Comparison of ENCODE assay signal across 23 cellular contexts in the genomic region with DNA sequence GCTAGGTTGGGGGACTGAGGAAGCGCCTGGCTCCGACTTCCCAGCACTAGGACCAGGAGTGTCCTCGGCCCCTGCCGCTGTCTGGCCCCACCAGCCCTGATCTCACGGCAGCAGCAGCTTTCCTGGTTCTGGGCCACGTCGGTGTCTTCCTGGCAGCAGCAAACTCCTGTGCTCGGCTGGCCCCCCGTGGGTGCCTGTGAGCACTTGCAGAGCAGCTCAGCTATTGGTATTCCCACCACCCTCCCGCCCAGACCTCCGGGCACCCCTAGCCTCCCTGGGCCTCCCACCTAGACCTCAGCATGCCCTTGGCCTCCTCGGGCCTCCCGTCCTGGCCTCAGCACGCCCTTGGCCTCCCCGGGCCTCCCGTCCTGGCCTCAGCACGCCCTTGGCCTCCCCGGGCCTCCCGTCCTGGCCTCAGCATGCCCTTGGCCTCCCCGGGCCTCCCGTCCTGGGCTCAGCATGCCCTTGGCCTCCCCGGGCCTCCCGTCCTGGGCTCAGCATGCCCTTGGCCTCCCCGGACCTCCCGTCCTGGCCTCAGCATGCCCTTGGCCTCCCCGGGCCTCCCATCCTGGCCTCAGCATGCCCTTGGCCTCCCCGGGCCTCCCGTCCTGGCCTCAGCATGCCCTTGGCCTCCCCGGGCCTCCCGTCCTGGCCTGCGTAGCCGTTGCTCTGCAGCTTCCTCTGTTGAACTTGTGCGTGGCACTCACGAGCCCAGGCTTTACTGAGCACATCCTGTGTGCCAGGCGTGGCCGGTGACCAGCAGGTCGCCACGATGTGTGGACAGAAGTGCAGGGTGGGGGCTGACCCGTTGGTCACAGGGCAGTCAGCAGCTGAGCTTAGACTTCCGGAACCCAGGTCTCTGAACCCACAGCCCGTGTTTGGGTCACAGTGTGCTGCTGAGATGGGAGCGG.
"Had no signal": no experiment of that assay in that cellular context is flagged by ENCODE, and none has a peak within 500 bp of the region (broad histone marks: within the 10 kb centered on the region; RNA-seq: fewer than 3 reads in every experiment).

No MANE protein-coding gene starts in this region.

- H3K9me3 Mint-ChIP-seq: activated CD4-positive, alpha-beta memory T cell treated with anti-CD3 and anti-CD28 coated beads, Interleukin-2, amount 10 ng/mL, durations not matched to agents 7 days and 5 days; activated naive CD4-positive, alpha-beta T cell treated with anti-CD3 and anti-CD28 coated beads for 36 hours had no signal

- H3K4me3 ChIP-seq: body of pancreas, ovary, right lobe of liver, skin epidermis, stomach, suprapubic skin, tibial nerve, vagina had no signal

- H3K27me3 ChIP-seq: body of pancreas, ovary, right lobe of liver, vagina had no signal

- H3K36me3 Mint-ChIP-seq: naive thymus-derived CD8-positive, alpha-beta T cell had no signal

- H3K27ac ChIP-seq: body of pancreas, ovary, right lobe of liver, skin epidermis, stomach, suprapubic skin, tibial nerve, vagina, VCaP had no signal

- H3K27ac Mint-ChIP-seq: activated CD4-positive, alpha-beta memory T cell treated with anti-CD3 and anti-CD28 coated beads, Interleukin-2, amount 10 ng/mL, durations not matched to agents 7 days and 5 days; activated CD4-positive, alpha-beta T cell treated with anti-CD3 and anti-CD28 coated beads, Interleukin-2, amount 10 ng/mL, durations not matched to agents 24 days and 14 days; activated naive CD4-positive, alpha-beta T cell treated with anti-CD3 and anti-CD28 coated beads for 36 hours; activated T-cell treated with anti-CD3 and anti-CD28 coated beads, Interleukin-2, amount 50 U/mL, for 72 hours; naive thymus-derived CD8-positive, alpha-beta T cell; stimulated activated effector memory CD8-positive, alpha-beta T cell treated with anti-CD3 and anti-CD28 coated beads, Interleukin-12 subunit alpha, Interleukin-12 subunit beta, amount 100 ng/mL, for 72 hours had no signal

- H3K4me3 Mint-ChIP-seq: activated CD4-positive, alpha-beta memory T cell treated with anti-CD3 and anti-CD28 coated beads, Interleukin-2, amount 10 ng/mL, durations not matched to agents 7 days and 5 days; activated CD4-positive, alpha-beta T cell treated with anti-CD3 and anti-CD28 coated beads, Interleukin-2, amount 10 ng/mL, durations not matched to agents 24 days and 14 days; activated naive CD4-positive, alpha-beta T cell treated with anti-CD3 and anti-CD28 coated beads for 36 hours; activated T-cell treated with anti-CD3 and anti-CD28 coated beads, Interleukin-2, amount 50 U/mL, for 72 hours; naive thymus-derived CD8-positive, alpha-beta T cell; stimulated activated effector memory CD8-positive, alpha-beta T cell treated with anti-CD3 and anti-CD28 coated beads, Interleukin-12 subunit alpha, Interleukin-12 subunit beta, amount 100 ng/mL, for 72 hours had no signal

- H3K9me3 ChIP-seq: body of pancreas, ovary, right lobe of liver, stomach, suprapubic skin, tibial nerve, vagina had no signal

- H3K4me1 ChIP-seq: body of pancreas, right lobe of liver, stomach, suprapubic skin, tibial nerve, vagina had no signal

- FAIRE-seq: colon had no signal

- H3K36me3 ChIP-seq: ovary, right lobe of liver, stomach, suprapubic skin, tibial nerve, vagina had no signal

- ATAC-seq: activated CD4-positive, CD25-positive, alpha-beta regulatory T cell treated with anti-CD3 and anti-CD28 coated beads, Interleukin-2, amount 50 U/mL, for 24 hours; activated T-cell treated with anti-CD3 and anti-CD28 coated beads, Interleukin-2, amount 50 U/mL, for 72 hours; body of pancreas; naive thymus-derived CD8-positive, alpha-beta T cell; right lobe of liver; stimulated activated effector memory CD8-positive, alpha-beta T cell treated with anti-CD3 and anti-CD28 coated beads, Interleukin-12 subunit alpha, Interleukin-12 subunit beta, amount 100 ng/mL, for 72 hours had no signal

- DNase-seq: activated CD4-positive, alpha-beta memory T cell treated with anti-CD3 and anti-CD28 coated beads, Interleukin-2, amount 10 ng/mL, durations not matched to agents 7 days and 5 days; activated CD4-positive, alpha-beta T cell treated with anti-CD3 and anti-CD28 coated beads, Interleukin-2, amount 10 ng/mL, durations not matched to agents 24 days and 14 days; activated effector memory CD4-positive, alpha-beta T cell treated with Interleukin-2 at 50 U/mL for 16 hours; activated naive CD4-positive, alpha-beta T cell treated with anti-CD3 and anti-CD28 coated beads for 36 hours; activated T-cell treated with anti-CD3 and anti-CD28 coated beads, Interleukin-2, amount 50 U/mL, for 72 hours; body of pancreas; central memory CD4-positive, alpha-beta T cell; effector memory CD4-positive, alpha-beta T cell; foreskin melanocyte; hippocampal formation; ovary; stimulated activated CD4-positive, alpha-beta T cell treated with anti-CD3 and anti-CD28 coated beads, Interleukin-2, amount 100 ng/mL, for 24 hours; stomach had no signal

- H3K4me1 Mint-ChIP-seq: activated CD4-positive, alpha-beta memory T cell treated with anti-CD3 and anti-CD28 coated beads, Interleukin-2, amount 10 ng/mL, durations not matched to agents 7 days and 5 days; activated CD4-positive, alpha-beta T cell treated with anti-CD3 and anti-CD28 coated beads, Interleukin-2, amount 10 ng/mL, durations not matched to agents 24 days and 14 days had no signal
